24 cellular contexts compared by ENCODE assay signal in genomic region chr5:32753765-32754164, GRCh38. TPM values are rescaled to one million over a fixed set of nuclear protein-coding genes. Genes with fewer than 3 reads are reported as not detected.
DNase-seq lines count a peak whose midpoint lies in the region; ATAC-seq and TF ChIP-seq lines count a peak whose summit lies in the region.
"Had no signal": no experiment of that assay in that cellular context is flagged by ENCODE, and none has a peak within 500 bp of the region (broad histone marks: within the 10 kb centered on the region; RNA-seq: fewer than 3 reads in every experiment).

No MANE protein-coding gene starts in this region.

- no peaks in the 10 kb centered on the region for H3K4me1 Mint-ChIP-seq in nephron
- H3K4me1 Mint-ChIP-seq: activated naive CD4-positive, alpha-beta T cell treated with anti-CD3 and anti-CD28 coated beads, Interleukin-2, amount 10 ng/mL, durations not matched to agents 7 days and 5 days had no signal

- peaks cover 20% of the 10 kb centered on the region for H3K9me3 Mint-ChIP-seq in nephron

- no peak overlapping the region for H3K4me3 Mint-ChIP-seq in nephron
- H3K4me3 Mint-ChIP-seq: activated naive CD4-positive, alpha-beta T cell treated with anti-CD3 and anti-CD28 coated beads, Interleukin-2, amount 10 ng/mL, durations not matched to agents 7 days and 5 days had no signal

- in situ Hi-C loops in brain microvascular endothelial cell (cut with HindIII; ENCODE audit: low pct_ligation_motif_present, low sequenced_read_pairs): no loop called here

- no peaks in the 10 kb centered on the region for H3K36me3 ChIP-seq in brain microvascular endothelial cell (replicated peaks)
- H3K36me3 ChIP-seq: esophagus muscularis mucosa, pancreas had no signal

- peaks cover 7% of the 10 kb centered on the region for H3K36me3 Mint-ChIP-seq in nephron (ENCODE audit: low read depth)
- H3K36me3 Mint-ChIP-seq: activated naive CD4-positive, alpha-beta T cell treated with anti-CD3 and anti-CD28 coated beads, Interleukin-2, amount 10 ng/mL, durations not matched to agents 7 days and 5 days had no signal

- no peak for ATAC-seq in GM18870 (IDR thresholded peaks at IDR 0.05; ENCODE audit: unreplicated experiment)
- ATAC-seq: pancreas had no signal

- TF ChIP-seq CTCF in AG09319 (IDR thresholded peaks at IDR 0.05; ENCODE audit: low read depth, low read length): peak; percentile 15
- TF ChIP-seq CTCF in brain microvascular endothelial cell (IDR thresholded peaks at IDR 0.05; ENCODE audit: low read depth, low read length, missing control alignments): peak; percentile 35
- no peak for TF ChIP-seq CTCF in nephron (IDR thresholded peaks at IDR 0.05; ENCODE audit: unreplicated experiment in 3 of 3)

- H3K27ac Mint-ChIP-seq in nephron: peak overlapping the region; percentile 63 to 84 (median 72)
- H3K27ac Mint-ChIP-seq: activated naive CD4-positive, alpha-beta T cell treated with anti-CD3 and anti-CD28 coated beads, Interleukin-2, amount 10 ng/mL, durations not matched to agents 7 days and 5 days had no signal

- no peak overlapping the region for H3K4me3 ChIP-seq in brain microvascular endothelial cell (ENCODE audit: low read depth, low read length)
- H3K4me3 ChIP-seq: dorsolateral prefrontal cortex, esophagus muscularis mucosa, pancreas, skin epidermis had no signal

- peaks cover 1% of the 10 kb centered on the region for H3K27me3 Mint-ChIP-seq in nephron (ENCODE audit: low read depth)
- H3K27me3 Mint-ChIP-seq: activated naive CD4-positive, alpha-beta T cell treated with anti-CD3 and anti-CD28 coated beads, Interleukin-2, amount 10 ng/mL, durations not matched to agents 7 days and 5 days had no signal

- no peaks in the 10 kb centered on the region for H3K27me3 ChIP-seq in brain microvascular endothelial cell (replicated peaks)
- H3K27me3 ChIP-seq: dorsolateral prefrontal cortex, esophagus muscularis mucosa, pancreas had no signal

- no peak overlapping the region for H3K27ac ChIP-seq in brain microvascular endothelial cell
- H3K27ac ChIP-seq: dorsolateral prefrontal cortex, esophagus muscularis mucosa, KMS-11, pancreas, skin epidermis had no signal

- DNase-seq in AG09319 (ENCODE audit: extremely low read depth, low read depth): peak; percentile 16
- peak; percentile 63 for DNase-seq in LHCN-M2 (ENCODE audit: low read depth)
- DNase-seq in brain microvascular endothelial cell: peak; percentile 6
- DNase-seq in midbrain (lab: John Stamatoyannopoulos, UW): no peak
- no peak for DNase-seq in dedifferentiated amniotic fluid mesenchymal stem cell (ENCODE audit: extremely low spot score)
- DNase-seq in activated effector memory CD4-positive, alpha-beta T cell treated with Interleukin-2 at 50 U/mL for 16 hours: no peak
- DNase-seq: activated CD4-positive, alpha-beta T cell treated with anti-CD3 and anti-CD28 coated beads, Interleukin-2, amount 50 U/mL, for 4 hours; activated naive CD4-positive, alpha-beta T cell treated with anti-CD3 and anti-CD28 coated beads, Interleukin-2, amount 10 ng/mL, durations not matched to agents 7 days and 5 days; activated T-cell treated with anti-CD3 and anti-CD28 coated beads for 4 hours; AML-193; COR-L47; dorsolateral prefrontal cortex; NCI-H1105 treated with DMSO at 0.1 percent for 48 hours; NCI-H2107; NCI-H526; pancreas; stimulated activated CD4-positive, alpha-beta T cell treated with anti-CD3 and anti-CD28 coated beads, Interleukin-4, amount 100 ng/mL, for 4 hours; stimulated activated CD8-positive, alpha-beta memory T cell treated with anti-CD3 and anti-CD28 coated beads, Interleukin-4, amount 100 ng/mL, for 48 hours; substantia nigra had no signal

RNA-seq across cellular contexts. Expression of gene NPR3, which starts 42.6 kb away (rescaled TPM):
- 5.6 and 6.4 TPM in 2 replicates for total RNA-seq in LHCN-M2 (2014; rRNA removed)
- 5.0 TPM for polyA plus RNA-seq in LHCN-M2 (2012)

Comparison
In these comparisons a context has a peak if more than half of its experiments do, and no peak if none do; other contexts are left out.
1. DNase-seq: peak in AG09319 (single experiment), LHCN-M2 (single experiment) and brain microvascular endothelial cell (single experiment); none in midbrain (single experiment), dedifferentiated amniotic fluid mesenchymal stem cell (single experiment) and activated effector memory CD4-positive, alpha-beta T cell treated with Interleukin-2 at 50 U/mL for 16 hours (single experiment).
2. CTCF ChIP-seq: peak in AG09319 (single experiment) and brain microvascular endothelial cell (single experiment); none in nephron (0 of 3).